24 cellular contexts compared by ENCODE assay signal in genomic region chr4:100019821-100020220, GRCh38.
"Had no signal": no experiment of that assay in that cellular context is flagged by ENCODE, and none has a peak within 500 bp of the region (broad histone marks: within the 10 kb centered on the region; RNA-seq: fewer than 3 reads in every experiment).

No MANE protein-coding gene starts in this region.

- DNase-seq: occipital lobe; ovary; posterior cingulate gyrus; psoas muscle; right cardiac atrium; right lobe of liver; sigmoid colon; small intestine; stimulated activated CD4-positive, alpha-beta T cell treated with anti-CD3 and anti-CD28 coated beads, Interleukin-15, amount 100 ng/mL, for 24 hours; stimulated activated CD4-positive, alpha-beta T cell treated with anti-CD3 and anti-CD28 coated beads, Interleukin-2, amount 100 ng/mL, for 24 hours; stimulated activated CD4-positive, alpha-beta T cell treated with anti-CD3 and anti-CD28 coated beads, Interleukin-2, amount 100 ng/mL, for 48 hours; stimulated activated CD4-positive, alpha-beta T cell treated with anti-CD3 and anti-CD28 coated beads, Interleukin-4, amount 100 ng/mL, for 24 hours; stimulated activated naive B cell treated with anti-CD40 and anti-IgM and Interleukin-4, amounts not matched to agents 10 μg/mL and 1 μg/mL and 100 μg/mL, for 72 hours; stimulated activated naive CD4-positive, alpha-beta T cell treated with Interleukin-2 at 50 U/mL for 16 hours; stomach; thyroid gland; trophoblast cell; upper lobe of left lung had no signal

- H3K36me3 Mint-ChIP-seq: stimulated activated effector memory CD8-positive, alpha-beta T cell treated with anti-CD3 and anti-CD28 coated beads, Interleukin-12 subunit alpha, Interleukin-12 subunit beta, amount 100 ng/mL, for 72 hours; stimulated activated naive B cell treated with anti-CD40 and anti-IgM and Interleukin-4, amounts not matched to agents 10 μg/mL and 1 μg/mL and 100 μg/mL, for 72 hours had no signal

- H3K9me3 Mint-ChIP-seq: nephron; stimulated activated effector memory CD8-positive, alpha-beta T cell treated with anti-CD3 and anti-CD28 coated beads, Interleukin-12 subunit alpha, Interleukin-12 subunit beta, amount 100 ng/mL, for 72 hours; stimulated activated naive B cell treated with anti-CD40 and anti-IgM and Interleukin-4, amounts not matched to agents 10 μg/mL and 1 μg/mL and 100 μg/mL, for 72 hours; stimulated activated naive CD8-positive, alpha-beta T cell treated with anti-CD3 and anti-CD28 coated beads, Interleukin-15, Interleukin-2, amounts not matched to agents 100 ng/mL and 50 ng/mL, for 24 hours had no signal

- H3K4me1 Mint-ChIP-seq: stimulated activated effector memory CD8-positive, alpha-beta T cell treated with anti-CD3 and anti-CD28 coated beads, Interleukin-12 subunit alpha, Interleukin-12 subunit beta, amount 100 ng/mL, for 72 hours; stimulated activated naive B cell treated with anti-CD40 and anti-IgM and Interleukin-4, amounts not matched to agents 10 μg/mL and 1 μg/mL and 100 μg/mL, for 72 hours had no signal

- H3K4me3 Mint-ChIP-seq: nephron; neural progenitor cell; stimulated activated effector memory CD8-positive, alpha-beta T cell treated with anti-CD3 and anti-CD28 coated beads, Interleukin-12 subunit alpha, Interleukin-12 subunit beta, amount 100 ng/mL, for 72 hours; stimulated activated naive B cell treated with anti-CD40 and anti-IgM and Interleukin-4, amounts not matched to agents 10 μg/mL and 1 μg/mL and 100 μg/mL, for 72 hours; stimulated activated naive CD8-positive, alpha-beta T cell treated with anti-CD3 and anti-CD28 coated beads, Interleukin-15, Interleukin-2, amounts not matched to agents 100 ng/mL and 50 ng/mL, for 24 hours had no signal

- H3K27me3 Mint-ChIP-seq: progenitor cell of endocrine pancreas had no signal

- ATAC-seq: psoas muscle; right cardiac atrium; right lobe of liver; stimulated activated effector memory CD8-positive, alpha-beta T cell treated with anti-CD3 and anti-CD28 coated beads, Interleukin-12 subunit alpha, Interleukin-12 subunit beta, amount 100 ng/mL, for 72 hours; stimulated activated naive B cell treated with anti-CD40 and anti-IgM and Interleukin-4, amounts not matched to agents 10 μg/mL and 1 μg/mL and 100 μg/mL, for 72 hours had no signal

- H3K27ac Mint-ChIP-seq: nephron; neural progenitor cell; progenitor cell of endocrine pancreas; stimulated activated effector memory CD8-positive, alpha-beta T cell treated with anti-CD3 and anti-CD28 coated beads, Interleukin-12 subunit alpha, Interleukin-12 subunit beta, amount 100 ng/mL, for 72 hours; stimulated activated naive B cell treated with anti-CD40 and anti-IgM and Interleukin-4, amounts not matched to agents 10 μg/mL and 1 μg/mL and 100 μg/mL, for 72 hours; stimulated activated naive CD8-positive, alpha-beta T cell treated with anti-CD3 and anti-CD28 coated beads, Interleukin-15, Interleukin-2, amounts not matched to agents 100 ng/mL and 50 ng/mL, for 24 hours had no signal

- FAIRE-seq: small intestine, urothelium cell line had no signal
